10 cellular contexts compared by ENCODE assay signal in genomic region chr18:68428026-68428425, GRCh38.
A peak's percentile ranks its signal among the peaks of the same experiment; 100 is the strongest.
DNase-seq lines count a peak whose midpoint lies in the region; ATAC-seq and TF ChIP-seq lines count a peak whose summit lies in the region.
"Had no signal": no experiment of that assay in that cellular context is flagged by ENCODE, and none has a peak within 500 bp of the region (broad histone marks: within the 10 kb centered on the region; RNA-seq: fewer than 3 reads in every experiment).

No MANE protein-coding gene starts in this region.

- H3K4me1 ChIP-seq in right lobe of liver, result no peaks in the 10 kb centered on the region

- no peaks in the 10 kb centered on the region for H3K4me1 Mint-ChIP-seq in natural killer cell

- no peaks in the 10 kb centered on the region for H3K9me3 ChIP-seq in right lobe of liver

- TF ChIP-seq CTCF in natural killer cell (IDR thresholded peaks at IDR 0.05) (no peak), right lobe of liver (IDR thresholded peaks at IDR 0.05) (no peak)

- H3K4me3 ChIP-seq in right lobe of liver, result no peak overlapping the region

- H3K36me3 Mint-ChIP-seq in natural killer cell, result no peaks in the 10 kb centered on the region

- intact Hi-C loops in posterior cingulate gyrus (cut with DNase I), result no loop called here
- intact Hi-C loops in natural killer cell (cut with micrococcal nuclease), result no loop called here
- intact Hi-C loops in right lobe of liver (cut with DNase I), result no loop called here

- H3K27ac Mint-ChIP-seq in natural killer cell, result no peak overlapping the region

- no peaks in the 10 kb centered on the region for H3K36me3 ChIP-seq in right lobe of liver

- no peak overlapping the region for H3K4me3 Mint-ChIP-seq in natural killer cell

- H3K27ac ChIP-seq in epithelial cell of prostate (peak overlapping the region; percentile 75), right lobe of liver (no peak overlapping the region)
- H3K27ac ChIP-seq: VCaP had no signal

- ATAC-seq in natural killer cell (no peak), right lobe of liver (no peak), GM19035 (IDR thresholded peaks at IDR 0.05; ENCODE audit: unreplicated experiment) (no peak)

- no peaks in the 10 kb centered on the region for H3K27me3 Mint-ChIP-seq in natural killer cell (ENCODE audit: low read depth in 2 of 2)

- TF ChIP-seq POLR2A in right lobe of liver (IDR thresholded peaks at IDR 0.05), result no peak

- peaks cover under 1 to 9% of the 10 kb centered on the region in 2 donors for H3K9me3 Mint-ChIP-seq in natural killer cell

- DNase-seq in GM04503 (ENCODE audit: low read depth), result peak; percentile 54
- DNase-seq in NCI-H524 (lab: John Stamatoyannopoulos, UW), result peak; percentile 66 to 89
- DNase-seq in epithelial cell of prostate (ENCODE audit: low read depth, low spot score), result peak; percentile 75
- DNase-seq in posterior cingulate gyrus, result peak in 8 of 10 donors; percentile 17 to 82 (median 33)
- DNase-seq in natural killer cell, result no peak
- no peak for DNase-seq in right lobe of liver
- DNase-seq: left cardiac atrium, NCI-H1436 treated with DMSO at 0.1 percent for 48 hours had no signal

- WGBS in right lobe of liver (ENCODE audit: insufficient coverage, low coverage, low lambda C conversion rate, missing lambda C conversion rate), result 25% methylated on average over 2 of the region's 2 CpGs

- H3K27me3 ChIP-seq in right lobe of liver, result no peaks in the 10 kb centered on the region

Comparison
In these comparisons a context has a peak if more than half of its experiments do, and no peak if none do; other contexts are left out.
1. DNase-seq: peak in GM04503 (single experiment), NCI-H524 (2 of 2), epithelial cell of prostate (single experiment) and posterior cingulate gyrus (8 of 10); none in natural killer cell (single experiment) and right lobe of liver (0 of 3).